Comparison of ENCODE assay signal across 11 cellular contexts in genomic region chr17:73798111-73798748, GRCh38.
A peak's percentile ranks its signal among the peaks of the same experiment; 100 is the strongest.
DNase-seq lines count a peak whose midpoint lies in the region; ATAC-seq and TF ChIP-seq lines count a peak whose summit lies in the region.
"Had no signal": no experiment of that assay in that cellular context is flagged by ENCODE, and none has a peak within 500 bp of the region (broad histone marks: within the 10 kb centered on the region; RNA-seq: fewer than 3 reads in every experiment).

No MANE protein-coding gene starts in this region.

- no peaks in the 10 kb centered on the region for H3K27me3 ChIP-seq in effector memory CD4-positive, alpha-beta T cell (replicated peaks; ENCODE audit: control insufficient read depth, insufficient read depth, low read length, poor library complexity, severe bottlenecking)
- H3K27me3 ChIP-seq: upper lobe of left lung had no signal

- peak; percentile 55 for DNase-seq in ELR (ENCODE audit: low read depth)
- peak; percentile 65 for DNase-seq in NCI-H446 treated with DMSO at 0.1 percent for 48 hours (lab: John Stamatoyannopoulos, UW)
- peak; percentile 2 for DNase-seq in dermis blood vessel endothelial cell
- DNase-seq in omental fat pad (ENCODE audit: low spot score): no peak
- DNase-seq in T-helper 17 cell: no peak
- DNase-seq in CD1c-positive myeloid dendritic cell (ENCODE audit: extremely low spot score): no peak
- DNase-seq in effector memory CD4-positive, alpha-beta T cell: no peak
- DNase-seq: upper lobe of left lung had no signal

- H3K4me1 Mint-ChIP-seq in T-helper 17 cell: peaks cover 2% of the 10 kb centered on the region

- H3K4me3 Mint-ChIP-seq in T-helper 17 cell: no peak overlapping the region
- H3K4me3 Mint-ChIP-seq: GM23338 had no signal

- peaks cover 10% of the 10 kb centered on the region for H3K27me3 Mint-ChIP-seq in T-helper 17 cell

- no peaks in the 10 kb centered on the region for H3K36me3 Mint-ChIP-seq in T-helper 17 cell (ENCODE audit: low read depth)

- TF ChIP-seq CTCF in omental fat pad (IDR thresholded peaks at IDR 0.05): no peak

- no peaks in the 10 kb centered on the region for H3K36me3 ChIP-seq in effector memory CD4-positive, alpha-beta T cell (ENCODE audit: control insufficient read depth, insufficient read depth, low read length)
- H3K36me3 ChIP-seq: upper lobe of left lung had no signal

- no peak overlapping the region for H3K27ac ChIP-seq in effector memory CD4-positive, alpha-beta T cell (ENCODE audit: insufficient read depth, low read length, poor library complexity, severe bottlenecking)
- H3K27ac ChIP-seq: KMS-11 had no signal

- no peak overlapping the region for H3K27ac Mint-ChIP-seq in T-helper 17 cell
- H3K27ac Mint-ChIP-seq: GM23338 had no signal

- ATAC-seq in omental fat pad (ENCODE audit: low FRiP score) (peak; percentile 89), T-helper 17 cell (no peak), HG03354 (IDR thresholded peaks at IDR 0.05; ENCODE audit: poor library complexity, severe bottlenecking, unreplicated experiment) (no peak)
- ATAC-seq: GM23338 had no signal

- H3K4me1 ChIP-seq in effector memory CD4-positive, alpha-beta T cell (ENCODE audit: control insufficient read depth, insufficient read depth, low read length, poor library complexity, severe bottlenecking): no peaks in the 10 kb centered on the region

- H3K9me3 ChIP-seq in T-helper 17 cell (ENCODE audit: control insufficient read depth, low read length, poor library complexity, severe bottlenecking): no peaks in the 10 kb centered on the region
- no peaks in the 10 kb centered on the region for H3K9me3 ChIP-seq in effector memory CD4-positive, alpha-beta T cell (ENCODE audit: control insufficient read depth, low read length)
- H3K9me3 ChIP-seq: upper lobe of left lung had no signal

- H3K4me3 ChIP-seq in effector memory CD4-positive, alpha-beta T cell (ENCODE audit: insufficient read depth, low read depth, low read length, poor library complexity, severe bottlenecking): no peak overlapping the region
- H3K4me3 ChIP-seq: GM23338, upper lobe of left lung had no signal

Comparison
In these comparisons a context has a peak if more than half of its experiments do, and no peak if none do; other contexts are left out.
1. DNase-seq: peak in ELR (single experiment), NCI-H446 treated with DMSO at 0.1 percent for 48 hours (single experiment) and dermis blood vessel endothelial cell (single experiment); none in omental fat pad (single experiment), T-helper 17 cell (0 of 3), CD1c-positive myeloid dendritic cell (single experiment) and effector memory CD4-positive, alpha-beta T cell (0 of 3).